8 cellular contexts compared by ENCODE assay signal in the genomic region with DNA sequence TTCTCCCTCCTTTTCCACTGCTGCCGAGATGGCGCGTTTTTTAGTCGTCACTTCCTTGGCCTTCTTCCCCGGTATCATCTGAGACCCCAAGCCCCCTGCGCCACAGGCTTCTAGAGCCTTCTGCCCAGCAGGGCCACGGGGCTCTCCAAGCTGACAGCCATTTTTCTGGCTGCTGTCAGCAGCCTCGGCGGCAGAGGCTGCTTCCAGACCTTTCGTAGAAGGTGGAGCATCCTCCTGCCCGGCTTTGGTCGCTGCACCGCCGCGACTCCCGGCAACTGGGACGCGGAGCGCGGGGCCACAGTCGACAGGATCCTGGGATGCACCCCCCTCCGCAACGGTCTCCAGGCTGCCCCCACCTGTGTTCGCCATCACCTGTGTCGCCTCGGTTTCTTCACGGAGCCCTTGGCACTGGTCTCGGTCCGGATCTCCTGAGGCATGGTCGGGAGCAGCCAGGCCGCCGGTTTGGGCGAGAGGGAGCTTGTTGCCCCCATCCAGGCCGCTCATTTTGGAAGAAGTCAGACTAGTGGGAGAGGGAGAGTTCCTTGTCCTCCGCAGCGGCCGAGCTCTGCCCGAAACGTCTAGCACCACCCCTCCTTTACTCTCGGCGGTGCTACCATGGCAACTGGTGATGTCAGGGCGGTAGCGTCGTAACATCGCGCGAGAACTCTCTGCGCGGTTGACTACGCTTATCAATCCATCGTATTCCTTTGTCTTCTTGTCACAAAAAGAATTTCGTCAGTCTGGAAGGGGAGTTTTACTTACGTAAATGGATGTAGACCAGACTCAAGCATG. TPM values are rescaled to one million over a fixed set of nuclear protein-coding genes. Genes with fewer than 3 reads are reported as not detected.
DNase-seq lines count a peak whose midpoint lies in the region; ATAC-seq and TF ChIP-seq lines count a peak whose summit lies in the region.

Gene TSPYL4 (minus strand): TSS at position 571 of the 792 bp plus-strand sequence. CDS start 67 bp downstream, at position 504.

- peak; percentile 100 for ATAC-seq in GM18498 (IDR thresholded peaks at IDR 0.05; ENCODE audit: unreplicated experiment)
- peak; percentile 99 for ATAC-seq in HG02885 (IDR thresholded peaks at IDR 0.05; ENCODE audit: poor library complexity, unreplicated experiment)
- ATAC-seq in upper lobe of right lung = peak; percentile 98

- DNase-seq in NCI-H1694 (lab: John Stamatoyannopoulos, UW) (peak; percentile 88), T-helper 1 cell (peak; percentile 82 to 92 (median 90)), amygdala (lab: John Stamatoyannopoulos, UW) (peak; percentile 33 to 96 (median 88)), left ventricle myocardium inferior (peak; percentile 92), posterior vena cava (ENCODE audit: low spot score) (peak; percentile 98), upper lobe of right lung (peak; percentile 95)

- H3K36me3 ChIP-seq in left ventricle myocardium inferior = peaks cover 2% of the 10 kb centered on the region
- H3K36me3 ChIP-seq in upper lobe of right lung = no peaks in the 10 kb centered on the region

- TF ChIP-seq CTCF in left ventricle myocardium inferior (IDR thresholded peaks at IDR 0.05; ENCODE audit: borderline replicate concordance) = no peak
- TF ChIP-seq CTCF in upper lobe of right lung (IDR thresholded peaks at IDR 0.05) = no peak

- H3K27ac ChIP-seq in left ventricle myocardium inferior (replicated peaks) (peak within 1 kb of the TSS; percentile 90), upper lobe of right lung (peak within 1 kb of the TSS; percentile 88)

- intact Hi-C loops in left ventricle myocardium inferior (cut with micrococcal nuclease) (no loop called here), posterior vena cava (cut with DNase I) (no loop called here), upper lobe of right lung (cut with DNase I) (no loop called here)

- H3K4me1 ChIP-seq in left ventricle myocardium inferior (peaks cover 69% of the 10 kb centered on the region), upper lobe of right lung (peaks cover 42% of the 10 kb centered on the region)

- H3K4me3 ChIP-seq in left ventricle myocardium inferior (peak within 1 kb of the TSS; percentile 92), upper lobe of right lung (peak within 1 kb of the TSS; percentile 87)

- no peaks in the 10 kb centered on the region for H3K9me3 ChIP-seq in left ventricle myocardium inferior (replicated peaks)
- no peaks in the 10 kb centered on the region for H3K9me3 ChIP-seq in upper lobe of right lung

- H3K27me3 ChIP-seq in left ventricle myocardium inferior (ENCODE audit: low read depth) (no peaks in the 10 kb centered on the region), upper lobe of right lung (no peaks in the 10 kb centered on the region)

RNA-seq across cellular contexts. Expression of gene TSPYL4, which starts in this region (rescaled TPM):
- total RNA-seq in left ventricle myocardium inferior (30.5 TPM), posterior vena cava (10 to 100 TPM; 16.0 to 17.4 TPM), upper lobe of right lung (13.6 TPM)

Comparison
In these comparisons a context has a peak if more than half of its experiments do, and no peak if none do; other contexts are left out.
1. Peak in every context shown above with its lines: DNase-seq, ATAC-seq, H3K4me3 ChIP-seq and H3K27ac ChIP-seq.